In genomic region chr7:10863476-10863875, GRCh38 we compare ENCODE assay signal across 11 cellular contexts.
"Had no signal": no experiment of that assay in that cellular context is flagged by ENCODE, and none has a peak within 500 bp of the region (broad histone marks: within the 10 kb centered on the region; RNA-seq: fewer than 3 reads in every experiment).

No MANE protein-coding gene starts in this region.

- ATAC-seq: GM23338, HCT116 had no signal

- H2AFZ ChIP-seq: GM23248, GM23338 had no signal

- H3K27ac ChIP-seq: GM23248 had no signal

- H3K9ac ChIP-seq: GM23248 had no signal

- H3K36me3 ChIP-seq: HAP-1 had no signal

- DNase-seq: GM23248, GOT3, H7, H9, HCEC 1CT, HFFc6 had no signal

- H3K4me2 ChIP-seq: GM23338 had no signal

- H3K4me3 ChIP-seq: GM23248, GM23338, HAP-1 had no signal

- H3K4me1 ChIP-seq: HAP-1 had no signal

- H3K9me3 ChIP-seq: HAP-1 had no signal

- FAIRE-seq: H1, H54 had no signal
